Comparison of ENCODE assay signal across 22 cellular contexts in genomic region chr11:1292644-1293618, GRCh38. TPM values are rescaled to one million over a fixed set of nuclear protein-coding genes. Genes with fewer than 3 reads are reported as not detected.
DNase-seq lines count a peak whose midpoint lies in the region; ATAC-seq and TF ChIP-seq lines count a peak whose summit lies in the region.
"Had no signal": no experiment of that assay in that cellular context is flagged by ENCODE, and none has a peak within 500 bp of the region (broad histone marks: within the 10 kb centered on the region; RNA-seq: fewer than 3 reads in every experiment).

No MANE protein-coding gene starts in this region.

- intact Hi-C loops in CD14-positive monocyte (cut with micrococcal nuclease): loop anchor here in 1 of 2 donors (5.0 to 10.0 kb wide), 2 partner anchors 224 to 282 kb away; partner anchors contain the start of gene DUSP8
- intact Hi-C loops in left ventricle myocardium superior (cut with micrococcal nuclease): no loop called here
- intact Hi-C loops in OCI-LY7 (cut with micrococcal nuclease; ENCODE audit: unreplicated experiment): no loop called here

- peak overlapping the region; percentile 37 for H3K4me3 ChIP-seq in trophoblast cell (ENCODE audit: low read depth, low read length)
- H3K4me3 ChIP-seq in OCI-LY7 (ENCODE audit: low read depth, low read length, poor library complexity, severe bottlenecking): no peak overlapping the region
- H3K4me3 ChIP-seq: ascending aorta, esophagus muscularis mucosa, gastroesophageal sphincter had no signal

- H3K27ac Mint-ChIP-seq in CD14-positive monocyte: peak overlapping the region in 3 of 7 donors; percentile 15 to 70 (median 16)
- peak overlapping the region; percentile 83 for H3K27ac Mint-ChIP-seq in T-helper 17 cell
- H3K27ac Mint-ChIP-seq: activated CD8-positive, alpha-beta T cell treated with anti-CD3 and anti-CD28 coated beads for 36 hours; CD4-positive, CD25-positive, alpha-beta regulatory T cell had no signal

- H3K4me2 ChIP-seq in trophoblast cell (ENCODE audit: low read length) (no peak overlapping the region), OCI-LY7 (ENCODE audit: low read length) (no peak overlapping the region)
- H3K4me2 ChIP-seq: KMS-11 had no signal

- BruUV-seq in OCI-LY7 (replicated peaks; lab: Mats Ljungman, UMichigan): no TSS peak

- H2BK120ac ChIP-seq in trophoblast cell (ENCODE audit: insufficient read depth, low read length, poor library complexity): no peak overlapping the region

- H2BK5ac ChIP-seq in trophoblast cell (ENCODE audit: low read depth, low read length, poor library complexity): no peak overlapping the region

- H3K9me2 ChIP-seq in OCI-LY7 (ENCODE audit: insufficient read depth, low read length): no peaks in the 10 kb centered on the region

- H3K27me3 Mint-ChIP-seq in CD14-positive monocyte (ENCODE audit: low read depth in 3 of 3): no peaks in the 10 kb centered on the region
- H3K27me3 Mint-ChIP-seq in T-helper 17 cell: no peaks in the 10 kb centered on the region
- H3K27me3 Mint-ChIP-seq: activated CD8-positive, alpha-beta T cell treated with anti-CD3 and anti-CD28 coated beads for 36 hours; CD4-positive, CD25-positive, alpha-beta regulatory T cell had no signal

- H3K27ac ChIP-seq in trophoblast cell (ENCODE audit: low read depth, low read length) (no peak overlapping the region), OCI-LY7 (ENCODE audit: low read depth, low read length, poor library complexity, severe bottlenecking) (no peak overlapping the region)
- H3K27ac ChIP-seq: ascending aorta, esophagus muscularis mucosa, gastroesophageal sphincter, KMS-11 had no signal

- H3K36me3 Mint-ChIP-seq in CD14-positive monocyte (peaks cover 58 to 85% of the 10 kb centered on the region in 2 donors), T-helper 17 cell (ENCODE audit: low read depth) (peaks cover 3% of the 10 kb centered on the region)

- no peak overlapping the region for H2AK5ac ChIP-seq in trophoblast cell (ENCODE audit: low read length)

- H3K4me1 ChIP-seq in trophoblast cell (ENCODE audit: control insufficient read depth in 1 of 2, insufficient read depth in 2 of 2, low read length in 2 of 2) (no peaks in the 10 kb centered on the region), OCI-LY7 (ENCODE audit: insufficient read depth, low read length, poor library complexity, severe bottlenecking) (no peaks in the 10 kb centered on the region)
- H3K4me1 ChIP-seq: ascending aorta had no signal

- WGBS in trophoblast cell (ENCODE audit: extremely low coverage, insufficient coverage, insufficient read length): no CpG with 5 or more reads among the region's 43 CpGs

- POLR2A ChIA-PET in OCI-LY7 (lab: Charles Lee): no interaction called here

- no peak overlapping the region for H3K18ac ChIP-seq in trophoblast cell (ENCODE audit: low read length)

- DNase-seq in CD14-positive monocyte (ENCODE audit: low spot score): peak; percentile 41
- DNase-seq in T-helper 17 cell: peak in 1 of 3 donors; percentile 9
- peak; percentile 18 for DNase-seq in left ventricle myocardium superior
- DNase-seq in trophoblast cell: no peak
- no peak for DNase-seq in OCI-LY7 (ENCODE audit: low spot score)
- DNase-seq in DMS79 treated with DMSO at 0.1 percent for 48 hours (lab: John Stamatoyannopoulos, UW): no peak
- DNase-seq: activated naive CD4-positive, alpha-beta T cell treated with Interleukin-2 at 50 U/mL for 16 hours; DMS 273 treated with DMSO at 0.1 percent for 48 hours; effector memory CD4-positive, alpha-beta T cell; GDM1; NCI-H1105; NCI-H2029 treated with DMSO at 0.1 percent for 48 hours; NK-92 treated with Interleukin-12 subunit alpha and Interleukin-12 subunit beta, amount 100 ng/mL, for 24 hours; T1000 had no signal

- H3K9ac ChIP-seq in trophoblast cell (ENCODE audit: low read length): no peak overlapping the region
- H3K9ac ChIP-seq: KMS-11 had no signal

- no peak overlapping the region for H4K8ac ChIP-seq in trophoblast cell (ENCODE audit: low read depth, low read length)

- H3K4me1 Mint-ChIP-seq in CD14-positive monocyte (peaks cover under 1% of the 10 kb centered on the region), T-helper 17 cell (peaks cover 9% of the 10 kb centered on the region)

- H2AFZ ChIP-seq in trophoblast cell (ENCODE audit: insufficient read depth, low read length, poor library complexity): no peak overlapping the region
- no peak overlapping the region for H2AFZ ChIP-seq in OCI-LY7 (ENCODE audit: low read length)

- CTCF ChIA-PET in OCI-LY7 (lab: Charles Lee; ENCODE audit: unreplicated experiment): no interaction called here

- no peak overlapping the region for H3K14ac ChIP-seq in trophoblast cell (ENCODE audit: low read length)

- ATAC-seq in T-helper 17 cell (no peak), left ventricle myocardium superior (no peak), GM21390 (IDR thresholded peaks at IDR 0.05; ENCODE audit: unreplicated experiment) (no peak), HG02938 (IDR thresholded peaks at IDR 0.05; ENCODE audit: unreplicated experiment) (no peak)

- no peak overlapping the region for H4K91ac ChIP-seq in trophoblast cell (ENCODE audit: low read depth, low read length)

- no peak overlapping the region for H3K4me3 Mint-ChIP-seq in CD14-positive monocyte
- peak overlapping the region; percentile 25 for H3K4me3 Mint-ChIP-seq in T-helper 17 cell
- H3K4me3 Mint-ChIP-seq: activated CD8-positive, alpha-beta T cell treated with anti-CD3 and anti-CD28 coated beads for 36 hours; CD4-positive, CD25-positive, alpha-beta regulatory T cell had no signal

- H3K36me3 ChIP-seq in trophoblast cell (ENCODE audit: control insufficient read depth in 1 of 2, insufficient read depth in 2 of 2, low read length in 2 of 2) (peaks cover 78% of the 10 kb centered on the region in 2 experiments), OCI-LY7 (ENCODE audit: insufficient read depth, low read length) (peaks cover 33% of the 10 kb centered on the region)

- H3K23ac ChIP-seq in trophoblast cell (ENCODE audit: low read length): no peak overlapping the region

- no peaks in the 10 kb centered on the region for H3K79me2 ChIP-seq in trophoblast cell (ENCODE audit: control insufficient read depth, insufficient read depth, low read length, poor library complexity)
- H3K79me2 ChIP-seq in OCI-LY7 (ENCODE audit: insufficient read depth, low read depth, low read length): no peaks in the 10 kb centered on the region

- no peak overlapping the region for H3K4ac ChIP-seq in trophoblast cell (ENCODE audit: low read depth, low read length)

- H3K79me1 ChIP-seq in trophoblast cell (ENCODE audit: low read length): no peaks in the 10 kb centered on the region

- no peak overlapping the region for H4K12ac ChIP-seq in trophoblast cell (ENCODE audit: low read depth, low read length)

- H3K9me3 ChIP-seq in T-helper 17 cell (ENCODE audit: control insufficient read depth, low read length, poor library complexity, severe bottlenecking) (no peaks in the 10 kb centered on the region), trophoblast cell (ENCODE audit: insufficient read depth, low read depth, low read length) (peaks cover 7% of the 10 kb centered on the region), OCI-LY7 (ENCODE audit: low read length) (no peaks in the 10 kb centered on the region)
- H3K9me3 ChIP-seq: ascending aorta, esophagus muscularis mucosa, gastroesophageal sphincter had no signal

- H3K9me3 Mint-ChIP-seq in CD14-positive monocyte: peaks cover 0 to 5% (median 0%) of the 10 kb centered on the region in 7 donors
- H3K9me3 Mint-ChIP-seq: activated CD8-positive, alpha-beta T cell treated with anti-CD3 and anti-CD28 coated beads for 36 hours; CD4-positive, CD25-positive, alpha-beta regulatory T cell had no signal

- no peak overlapping the region for H2BK12ac ChIP-seq in trophoblast cell (ENCODE audit: low read length)

- TF ChIP-seq CTCF in CD14-positive monocyte (IDR thresholded peaks at IDR 0.05) (no peak), OCI-LY7 (conservative IDR thresholded peaks at IDR 0.05; ENCODE audit: low read length) (no peak)

- no peaks in the 10 kb centered on the region for H4K20me1 ChIP-seq in OCI-LY7 (ENCODE audit: insufficient read depth, low read length)

- H3K27me3 ChIP-seq in trophoblast cell (ENCODE audit: insufficient read depth, low read length): no peaks in the 10 kb centered on the region
- H3K27me3 ChIP-seq: ascending aorta, esophagus muscularis mucosa, gastroesophageal sphincter had no signal

RNA-seq across cellular contexts. Expression of gene TOLLIP, which starts 16.5 kb away (rescaled TPM):
- 10 to 100 TPM; 67.9 to 71.7 TPM for polyA plus RNA-seq in CD14-positive monocyte
- 10 to 100 TPM; 40.2 to 56.3 TPM for total RNA-seq in T-helper 17 cell
- total RNA-seq in left ventricle myocardium superior: 50.2 TPM
- polyA plus RNA-seq in trophoblast cell (2013): 31.6 and 33.1 TPM in 2 replicates
- total RNA-seq in OCI-LY7 (2014; rRNA removed; shearing (Covaris generic)): 15.9 and 21.7 TPM in 2 replicates
- total RNA-seq in OCI-LY7 (2022): 37.1 and 37.5 TPM in 2 replicates

Comparison
In these comparisons a context has a peak if more than half of its experiments do, and no peak if none do; other contexts are left out.
1. DNase-seq: peak in CD14-positive monocyte (single experiment) and left ventricle myocardium superior (single experiment); none in trophoblast cell (0 of 2), OCI-LY7 (single experiment) and DMS79 treated with DMSO at 0.1 percent for 48 hours (single experiment).